ENCODE assay signal across 12 cellular contexts in the genomic region with DNA sequence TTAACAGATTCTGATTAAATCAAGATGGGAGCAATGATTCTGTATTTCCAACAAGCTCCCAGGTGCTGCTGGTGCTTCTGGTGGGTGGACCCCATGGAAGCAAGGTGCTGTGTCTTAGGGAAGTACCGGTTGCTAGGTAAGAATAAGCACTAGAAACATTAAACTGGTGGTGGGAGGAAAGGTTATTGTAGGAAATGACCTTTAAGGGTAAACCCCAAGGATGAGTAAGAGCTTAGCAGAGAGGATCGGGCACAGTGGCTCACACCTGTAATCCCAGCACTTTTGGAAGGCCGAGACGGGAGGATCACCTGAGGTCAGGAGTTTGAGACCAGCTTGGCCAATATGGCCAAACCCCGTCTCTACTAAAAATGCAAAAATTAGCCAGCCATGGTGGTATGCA.
"Had no signal": no experiment of that assay in that cellular context is flagged by ENCODE, and none has a peak within 500 bp of the region (broad histone marks: within the 10 kb centered on the region; RNA-seq: fewer than 3 reads in every experiment).

No MANE protein-coding gene starts in this region.

- H3K27ac ChIP-seq: gastroesophageal sphincter, parathyroid adenoma, VCaP had no signal

- H3K27ac Mint-ChIP-seq: activated CD8-positive, alpha-beta memory T cell treated with anti-CD3 and anti-CD28 coated beads, Interleukin-2, amount 10 ng/mL, durations not matched to agents 7 days and 5 days; type B pancreatic cell had no signal

- H3K4me1 ChIP-seq: parathyroid adenoma had no signal

- H3K27me3 Mint-ChIP-seq: activated CD8-positive, alpha-beta memory T cell treated with anti-CD3 and anti-CD28 coated beads, Interleukin-2, amount 10 ng/mL, durations not matched to agents 7 days and 5 days; type B pancreatic cell had no signal

- H3K4me3 Mint-ChIP-seq: activated CD8-positive, alpha-beta memory T cell treated with anti-CD3 and anti-CD28 coated beads, Interleukin-2, amount 10 ng/mL, durations not matched to agents 7 days and 5 days; type B pancreatic cell had no signal

- H3K9me3 Mint-ChIP-seq: type B pancreatic cell had no signal

- ATAC-seq: activated CD8-positive, alpha-beta memory T cell treated with anti-CD3 and anti-CD28 coated beads, Interleukin-2, amount 10 ng/mL, durations not matched to agents 7 days and 5 days; gastroesophageal sphincter; left ventricle myocardium superior had no signal

- H3K9me3 ChIP-seq: gastroesophageal sphincter had no signal

- H3K27me3 ChIP-seq: gastroesophageal sphincter had no signal

- DNase-seq: activated CD4-positive, alpha-beta T cell treated with anti-CD3 and anti-CD28 coated beads for 4 hours; activated CD8-positive, alpha-beta memory T cell treated with anti-CD3 and anti-CD28 coated beads, Interleukin-2, amount 10 ng/mL, durations not matched to agents 7 days and 5 days; activated T-cell treated with anti-CD3 and anti-CD28 coated beads, Interleukin-2, amount 50 U/mL, for 48 hours; cerebellar nuclear complex; dermis blood vessel endothelial cell; left ventricle myocardium superior; retina; substantia nigra had no signal

- H3K4me3 ChIP-seq: gastroesophageal sphincter had no signal
